In genomic region chr1:20430355-20431290, GRCh38 we compare ENCODE assay signal across 9 cellular contexts. TPM values are rescaled to one million over a fixed set of nuclear protein-coding genes. Genes with fewer than 3 reads are reported as not detected.
A peak's percentile ranks its signal among the peaks of the same experiment; 100 is the strongest.
DNase-seq lines count a peak whose midpoint lies in the region; ATAC-seq and TF ChIP-seq lines count a peak whose summit lies in the region.
"Had no signal": no experiment of that assay in that cellular context is flagged by ENCODE, and none has a peak within 500 bp of the region (broad histone marks: within the 10 kb centered on the region; RNA-seq: fewer than 3 reads in every experiment).

No MANE protein-coding gene starts in this region.

- H3K4me3 ChIP-seq in AG04449 (ENCODE audit: low read depth, low read length) (no peak overlapping the region), SK-N-SH (ENCODE audit: low read depth in 2 of 2, low read length in 1 of 2) (peak overlapping the region in 1 of 2 experiments; percentile 43; a peak in 1 of 4 replicates), lower lobe of right lung (no peak overlapping the region)
- H3K4me3 ChIP-seq: suprapubic skin had no signal

- no peak overlapping the region for H2AFZ ChIP-seq in SK-N-SH (ENCODE audit: low read depth)

- ATAC-seq in lower lobe of right lung = peak; percentile 43 to 44
- ATAC-seq in HG03196 (IDR thresholded peaks at IDR 0.05; ENCODE audit: unreplicated experiment) = no peak
- ATAC-seq in HG03280 (IDR thresholded peaks at IDR 0.05; ENCODE audit: unreplicated experiment) = no peak

- H3K4me1 ChIP-seq in SK-N-SH (ENCODE audit: control insufficient read depth in 1 of 2, insufficient read depth in 2 of 2, low read depth in 1 of 2, low read length in 1 of 2) (no peaks in the 10 kb centered on the region; a peak in 2 of 4 replicates), lower lobe of right lung (no peaks in the 10 kb centered on the region)
- H3K4me1 ChIP-seq: suprapubic skin had no signal

- POLR2A ChIA-PET in AG04449 (lab: Yijun Ruan, JAX) (no interaction called here), SK-N-SH (lab: Yijun Ruan, JAX) (no interaction called here)

- H3K4me3 Mint-ChIP-seq in brain = peak overlapping the region in 2 of 5 experiments; percentile 43 to 47

- H3K27ac Mint-ChIP-seq in brain = peak overlapping the region in 4 of 5 experiments; percentile 62 to 93 (median 84)

- CTCF ChIA-PET in AG04449 (lab: Yijun Ruan, JAX) = interaction anchor here (0.6 to 4.7 kb wide), 27 partner anchors 8 to 218 kb away, joined by 3 to 70 read pairs (median 5); no protein-coding TSS in a partner anchor
- CTCF ChIA-PET in SK-N-SH (lab: Yijun Ruan, JAX) = interaction anchor here (0.6 to 8.7 kb wide), 58 partner anchors 8 to 513 kb away, joined by 3 to 101 read pairs (median 4); partner anchors contain the start of gene CAMK2N1

- no peaks in the 10 kb centered on the region for H3K9me3 ChIP-seq in SK-N-SH
- H3K9me3 ChIP-seq in lower lobe of right lung = peaks cover 3% of the 10 kb centered on the region
- H3K9me3 ChIP-seq: suprapubic skin had no signal

- H3K36me3 ChIP-seq in SK-N-SH (replicated peaks in 1 of 2; ENCODE audit: control insufficient read depth in 1 of 2, insufficient read depth in 2 of 2, low read length in 1 of 2) (no peaks in the 10 kb centered on the region), lower lobe of right lung (no peaks in the 10 kb centered on the region)
- H3K36me3 ChIP-seq: suprapubic skin had no signal

- H3F3A ChIP-seq in SK-N-SH (replicated peaks; ENCODE audit: insufficient read depth) = no peaks in the 10 kb centered on the region

- H3K36me3 Mint-ChIP-seq in brain = no peaks in the 10 kb centered on the region

- peaks cover 37% of the 10 kb centered on the region for H3K4me1 Mint-ChIP-seq in brain

- intact Hi-C loops in lower lobe of right lung (cut with DNase I) = no loop called here

- no peaks in the 10 kb centered on the region for H3K9me2 ChIP-seq in SK-N-SH

- no peak overlapping the region for H3K4me2 ChIP-seq in SK-N-SH

- H4K20me1 ChIP-seq in SK-N-SH (ENCODE audit: insufficient read depth) = no peaks in the 10 kb centered on the region

- no peaks in the 10 kb centered on the region for H3K79me2 ChIP-seq in SK-N-SH (ENCODE audit: insufficient read depth)

- H3K9ac ChIP-seq in SK-N-SH = no peak overlapping the region

- TF ChIP-seq RAD21 in SK-N-SH (IDR thresholded peaks at IDR 0.05; ENCODE audit: low read length) = peak; percentile 88

- H3K27me3 Mint-ChIP-seq in brain = peaks cover 13% of the 10 kb centered on the region

- H3K27me3 ChIP-seq in SK-N-SH (ENCODE audit: insufficient read depth) (no peaks in the 10 kb centered on the region), lower lobe of right lung (ENCODE audit: low read depth) (peaks cover 21% of the 10 kb centered on the region)

- peaks cover under 1 to 14% (median 7%) of the 10 kb centered on the region in 5 experiments for H3K9me3 Mint-ChIP-seq in brain

- 55% methylated on average over 12 of the region's 16 CpGs for WGBS in SK-N-SH (ENCODE audit: low lambda C conversion rate)

- no peak for DNase-seq in AG04449 (ENCODE audit: low read depth, low spot score)
- DNase-seq in GM13976 (ENCODE audit: low spot score) = peak; percentile 74
- DNase-seq in SK-N-SH = peak; percentile 86
- no peak for DNase-seq in lower lobe of right lung
- peak in 32 of 49 donors; percentile 9 to 75 (median 38) for DNase-seq in substantia nigra (lab: John Stamatoyannopoulos, UW)

- TF ChIP-seq EP300 in SK-N-SH (IDR thresholded peaks at IDR 0.05; ENCODE audit: borderline replicate concordance in 1 of 2, low read depth in 1 of 2, low read length in 1 of 2) = no peak

- in situ Hi-C loops in GM13976 (cut with MboI; ENCODE audit: low sequenced_read_pairs, unreplicated experiment) = no loop called here

- TF ChIP-seq CTCF in AG04449 (IDR thresholded peaks at IDR 0.05; ENCODE audit: insufficient read depth, low read length, missing control alignments) (peak; percentile 91), GM13976 (IDR thresholded peaks at IDR 0.05; ENCODE audit: borderline replicate concordance, control extremely low read depth, extremely low read depth, insufficient read depth, missing control alignments) (peak; percentile 73), SK-N-SH (IDR thresholded peaks at IDR 0.05) (peak; percentile 81), brain (conservative IDR thresholded peaks at IDR 0.05) (peak; percentile 71 to 92), lower lobe of right lung (IDR thresholded peaks at IDR 0.05) (peak; percentile 49)

- H3K27ac ChIP-seq in SK-N-SH (ENCODE audit: low read depth in 2 of 2, low read length in 1 of 2) (no peak overlapping the region), lower lobe of right lung (no peak overlapping the region), substantia nigra (ENCODE audit: low read depth, low read length, poor library complexity, severe bottlenecking) (no peak overlapping the region)
- H3K27ac ChIP-seq: suprapubic skin had no signal

TF ChIP-seq in SK-N-SH, 30 proteins besides CTCF, POLR2A, EP300 and RAD21:
- TF ChIP-seq SMC3 (IDR thresholded peaks at IDR 0.05; ENCODE audit: low read depth, low read length) (peak; percentile 82), REST (IDR thresholded peaks at IDR 0.05; ENCODE audit: low read depth, low read length) (no peak)
TF ChIP-seq in SK-N-SH: peak in this region for 1.

RNA-seq across cellular contexts. Expression of gene CAMK2N1, which starts 55.4 kb away (rescaled TPM):
- polyA plus RNA-seq in SK-N-SH (2012; rRNA removed) (2.8 and 5.3 TPM in 2 replicates), brain (ENCODE audit: insufficient read depth, low read depth, low replicate concordance) (171 TPM)
- 8.4 and 9.9 TPM in 2 replicates for polyA plus RNA-seq in SK-N-SH (2012; cell fraction: cytosol; rRNA removed)
- 1.3 and 1.6 TPM in 2 replicates for polyA plus RNA-seq in SK-N-SH (2012; cell fraction: nucleus; rRNA removed)
- 43.0 TPM for total RNA-seq in lower lobe of right lung

Comparison
In these comparisons a context has a peak if more than half of its experiments do, and no peak if none do; other contexts are left out.
1. DNase-seq: peak in GM13976 (single experiment), SK-N-SH (single experiment) and substantia nigra (32 of 49); none in AG04449 (single experiment) and lower lobe of right lung (single experiment).
2. ATAC-seq: peak in lower lobe of right lung (2 of 2); none in HG03196 (single experiment) and HG03280 (single experiment).
3. RNA of gene CAMK2N1, which starts 55.4 kb away (polyA plus RNA-seq): 171 TPM in brain (single experiment); 1.3 to 9.9 TPM in SK-N-SH; every median in the first group is over 10 times any median in the second.
4. Peak in every context shown above with its lines, with median percentiles within 50 percentile points of each other: CTCF ChIP-seq.